ENCODE assay signal across 8 cellular contexts in the genomic region with DNA sequence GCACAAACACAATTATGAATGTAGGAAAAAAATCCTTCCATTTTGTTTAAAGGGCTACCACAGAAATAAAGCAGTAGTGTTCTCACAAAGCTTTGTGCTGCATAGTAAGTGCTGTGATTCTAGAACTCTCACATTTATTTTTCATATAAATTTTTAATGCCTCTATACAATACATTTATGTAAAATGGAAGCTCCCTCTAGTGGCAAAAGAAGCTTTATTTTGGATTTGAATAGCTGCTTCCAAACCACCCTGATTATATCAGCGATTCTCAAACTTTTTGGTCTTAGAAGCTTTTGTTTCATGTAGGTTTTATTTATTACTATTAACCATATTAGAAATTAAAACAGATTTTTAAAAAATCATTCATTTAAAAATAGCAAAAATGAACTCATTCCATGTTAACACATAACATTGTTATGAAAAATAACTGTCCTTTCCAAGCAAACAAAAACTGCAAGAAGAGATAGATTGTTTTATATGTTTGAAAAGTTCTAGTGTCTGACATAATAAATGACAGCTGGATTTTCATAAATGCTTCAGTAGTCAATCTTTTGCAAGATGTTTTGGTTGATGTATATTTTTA. TPM values are rescaled to one million over a fixed set of nuclear protein-coding genes. Genes with fewer than 3 reads are reported as not detected.
DNase-seq lines count a peak whose midpoint lies in the region; ATAC-seq, FAIRE-seq and TF ChIP-seq lines count a peak whose summit lies in the region.

No MANE protein-coding gene starts in this region.

- TF ChIP-seq EP300 in stomach (IDR thresholded peaks at IDR 0.05), result no peak

- 57 to 78% (median 60%) methylated on average over 1 of the region's 1 CpG for WGBS in stomach, 5 donors

- H3K27me3 ChIP-seq in stomach, result no peaks in the 10 kb centered on the region

- no peaks in the 10 kb centered on the region for H3K4me1 ChIP-seq in stomach

- intact Hi-C loops in stomach (cut with DNase I; ENCODE audit: low total_unique reads), result loop anchor here (10.0 kb wide), 1 partner anchor 200 kb away; no protein-coding TSS in a partner anchor

- no peak for ATAC-seq in HG02642 (IDR thresholded peaks at IDR 0.05; ENCODE audit: poor library complexity, unreplicated experiment)

- H3K9ac ChIP-seq in SK-N-MC (ENCODE audit: insufficient read length), result no peak overlapping the region

- no peak for TF ChIP-seq POLR2A in stomach (IDR thresholded peaks at IDR 0.05)

- no peak overlapping the region for H3K27ac ChIP-seq in SK-N-MC
- H3K27ac ChIP-seq in stomach, result no peak overlapping the region

- H3K9me3 ChIP-seq in SK-N-MC (ENCODE audit: low read depth, low read length) (no peaks in the 10 kb centered on the region), stomach (no peaks in the 10 kb centered on the region)

- FAIRE-seq in frontal cortex (lab: Jason Lieb, UNC), result peak; percentile 90

- H3K4me3 ChIP-seq in SK-N-MC (no peak overlapping the region), stomach (no peak overlapping the region)

- peak in 2 of 7 experiments; percentile 31 to 33 for TF ChIP-seq CTCF in stomach (IDR thresholded peaks at IDR 0.05)

- no peaks in the 10 kb centered on the region for H3K36me3 ChIP-seq in SK-N-MC (ENCODE audit: insufficient read depth, low read length)
- H3K36me3 ChIP-seq in stomach, result no peaks in the 10 kb centered on the region

- DNase-seq in AG20443 (ENCODE audit: low spot score) (peak; percentile 7), HCEC 1CT (peak; percentile 4), SK-N-MC (ENCODE audit: low read depth, low spot score) (peak; percentile 45), frontal cortex (ENCODE audit: low spot score in 2 of 2) (no peak), stomach (no peak), NCI-H345 (lab: John Stamatoyannopoulos, UW) (no peak)
- DNase-seq in activated naive CD4-positive, alpha-beta T cell treated with anti-CD3 and anti-CD28 coated beads, Interleukin-2, amount 50 U/mL, for 16 hours, result no peak

RNA-seq across cellular contexts. Expression of a gene that starts 38.4 kb away (rescaled TPM):
- total RNA-seq in frontal cortex (13.9 TPM), stomach (1 to 10 TPM in 1 of 5 donors, not detected in 4; 2.2 TPM)
- under 1 TPM in 1 of 3 donors, not detected in 2; 0.05 TPM for polyA plus RNA-seq in stomach

Comparison
In these comparisons a context has a peak if more than half of its experiments do, and no peak if none do; other contexts are left out.
1. DNase-seq: peak in AG20443 (single experiment), HCEC 1CT (single experiment) and SK-N-MC (single experiment); none in frontal cortex (0 of 2), activated naive CD4-positive, alpha-beta T cell treated with anti-CD3 and anti-CD28 coated beads, Interleukin-2, amount 50 U/mL, for 16 hours (single experiment), stomach (single experiment) and NCI-H345 (single experiment).